ENCODE assay signal across 8 cellular contexts in the genomic region with DNA sequence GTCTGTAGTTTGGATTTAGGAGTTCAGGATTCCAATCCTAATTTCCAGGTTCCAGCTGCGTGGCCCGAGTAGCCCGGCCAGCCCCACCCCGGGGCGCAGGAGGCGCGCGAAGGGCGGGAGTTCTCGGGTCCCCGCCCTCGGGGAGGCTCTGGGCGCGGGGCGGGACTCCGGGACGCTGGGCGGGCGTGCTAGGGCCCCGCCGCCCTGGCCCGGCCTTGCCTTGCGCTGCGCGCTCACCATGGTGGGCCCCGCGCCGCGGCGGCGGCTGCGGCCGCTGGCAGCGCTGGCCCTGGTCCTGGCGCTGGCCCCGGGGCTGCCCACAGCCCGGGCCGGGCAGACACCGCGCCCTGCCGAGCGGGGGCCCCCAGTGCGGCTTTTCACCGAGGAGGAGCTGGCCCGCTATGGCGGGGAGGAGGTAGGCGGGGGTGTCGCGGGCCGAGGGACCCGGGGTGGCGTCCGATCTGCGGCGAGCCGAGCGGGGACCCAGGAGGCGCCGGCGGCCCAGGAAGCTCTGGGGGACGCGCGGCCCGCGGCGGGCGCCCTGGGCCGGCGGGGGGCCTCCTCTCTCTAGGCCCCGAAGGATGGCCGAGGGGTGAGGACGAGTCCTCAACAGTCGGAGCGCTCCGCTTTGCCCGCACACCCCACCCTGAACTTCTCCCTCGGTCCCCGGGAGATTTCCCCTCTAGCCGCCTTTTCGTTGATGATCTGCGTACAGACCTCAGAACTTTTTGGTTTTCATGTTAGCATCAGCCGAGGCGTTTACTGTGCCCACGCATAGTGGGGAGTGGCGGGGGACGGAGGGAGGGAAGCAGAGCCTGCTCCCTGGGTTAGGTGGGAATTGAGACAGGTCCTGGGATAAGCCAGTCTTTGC. TPM values are rescaled to one million over a fixed set of nuclear protein-coding genes. Genes with fewer than 3 reads are reported as not detected.
DNase-seq lines count a peak whose midpoint lies in the region; ATAC-seq and TF ChIP-seq lines count a peak whose summit lies in the region.

NENF (plus strand) TSS at position 215 of the 871 bp plus-strand sequence; CDS start at position 239, 24 bp downstream.

- peak; percentile 98 for ATAC-seq in HG03159 (IDR thresholded peaks at IDR 0.05; ENCODE audit: unreplicated experiment)

- DNase-seq in AML-193 (lab: John Stamatoyannopoulos, UW) = peak; percentile 51 to 73
- DNase-seq in NCI-H460 (ENCODE audit: extremely low read depth, low read depth) = peak; percentile 84
- DNase-seq in activated CD4-positive, alpha-beta T cell treated with anti-CD3 and anti-CD28 coated beads, Interleukin-2, amount 50 U/mL, for 1 hour = peak; percentile 63
- peak; percentile 58 to 90 (median 78) for DNase-seq in dorsolateral prefrontal cortex
- peak; percentile 67 to 96 for DNase-seq in lower leg skin (ENCODE audit: low spot score in 2 of 2)
- peak; percentile 65 to 76 for DNase-seq in stimulated activated CD4-positive, alpha-beta T cell treated with anti-CD3 and anti-CD28 coated beads, Interleukin-4, amount 100 ng/mL, for 4 hours

- intact Hi-C loops in dorsolateral prefrontal cortex (cut with DNase I) (loop anchor here (2.0 kb wide), 2 partner anchors 18 to 20 kb away; partner anchors contain the start of gene PACC1 (in 2 of the 2)), lower leg skin (cut with DNase I; ENCODE audit: low total_unique reads) (no loop called here)

- no peaks in the 10 kb centered on the region for H3K27me3 ChIP-seq in dorsolateral prefrontal cortex

- H3K27ac ChIP-seq in dorsolateral prefrontal cortex = peak within 1 kb of the TSS; percentile 40 to 97 (median 90)

- WGBS in lower leg skin, 2 donors = 1% methylated on average over 29 to 63 of the region's 86 CpGs

- H3K4me3 ChIP-seq in dorsolateral prefrontal cortex (peak within 1 kb of the TSS; percentile 49 to 93 (median 79)), lower leg skin (ENCODE audit: low read depth, poor library complexity, severe bottlenecking) (peak within 1 kb of the TSS; percentile 71)

- in situ Hi-C loops in GM18951 (cut with MboI; ENCODE audit: low sequenced_read_pairs, unreplicated experiment) = no loop called here

- peak; percentile 91 for TF ChIP-seq POLR2A in GM18951 (IDR thresholded peaks at IDR 0.05; ENCODE audit: extremely low read depth, insufficient read depth, insufficient read length)
- TF ChIP-seq POLR2A in lower leg skin (IDR thresholded peaks at IDR 0.05) = peak in 1 of 2 donors; percentile 30

- TF ChIP-seq CTCF in dorsolateral prefrontal cortex (IDR thresholded peaks at IDR 0.05 in 54 of 56, conservative IDR thresholded peaks at IDR 0.05 in 2 of 56; ENCODE audit: low read depth in 1 of 56, partially characterized antibody in 56 of 56) = peak in 8 of 56 donors; percentile 3 to 27 (median 19)
- TF ChIP-seq CTCF in lower leg skin (IDR thresholded peaks at IDR 0.05) = no peak

RNA-seq across cellular contexts. Expression of gene NENF, which starts in this region (rescaled TPM):
- 101 and 137 TPM in 2 replicates for total RNA-seq in NCI-H460 (2014; rRNA removed; shearing (Covaris generic))
- 41.7 and 203 TPM in 2 replicates for polyA plus RNA-seq in NCI-H460 (2014; cell fraction: nucleus; rRNA removed)
- total RNA-seq in dorsolateral prefrontal cortex (100 to 1,000 TPM in 3 of 120 experiments, 10 to 100 TPM in 117; 43.3 to 144 (median 67.5) TPM), lower leg skin (100 to 1,000 TPM in 1 of 4 donors, 10 to 100 TPM in 3; 82.8 to 139 (median 84.6) TPM)

Comparison
In these comparisons a context has a peak if more than half of its experiments do, and no peak if none do; other contexts are left out.
1. Peak in every context shown above with its lines: DNase-seq, ATAC-seq, H3K4me3 ChIP-seq and H3K27ac ChIP-seq.